22 cellular contexts compared by ENCODE assay signal in genomic region chr19:47309038-47309437, GRCh38. TPM values are rescaled to one million over a fixed set of nuclear protein-coding genes. Genes with fewer than 3 reads are reported as not detected.
DNase-seq lines count a peak whose midpoint lies in the region; ATAC-seq and TF ChIP-seq lines count a peak whose summit lies in the region.
"Had no signal": no experiment of that assay in that cellular context is flagged by ENCODE, and none has a peak within 500 bp of the region (broad histone marks: within the 10 kb centered on the region; RNA-seq: fewer than 3 reads in every experiment).

No MANE protein-coding gene starts in this region.

- H3K36me3 ChIP-seq in A673 (ENCODE audit: insufficient read depth, low read length, poor library complexity, severe bottlenecking): no peaks in the 10 kb centered on the region
- no peaks in the 10 kb centered on the region for H3K36me3 ChIP-seq in ascending aorta
- H3K36me3 ChIP-seq: gastrocnemius medialis, vagina had no signal

- POLR2A ChIA-PET in A673 (lab: Charles Lee; ENCODE audit: low non-redundant PET): no interaction called here

- H3K27ac ChIP-seq in A673 (ENCODE audit: low read depth, low read length, poor library complexity, severe bottlenecking): no peak overlapping the region
- peak overlapping the region; percentile 1 to 49 for H3K27ac ChIP-seq in ascending aorta
- H3K27ac ChIP-seq: gastrocnemius medialis, vagina had no signal

- BruUV-seq in A673 (replicated peaks; lab: Mats Ljungman, UMichigan): no TSS peak

- no peaks in the 10 kb centered on the region for H3K9me3 ChIP-seq in A673 (ENCODE audit: low read depth, low read length, poor library complexity, severe bottlenecking)
- no peaks in the 10 kb centered on the region for H3K9me3 ChIP-seq in ascending aorta
- H3K9me3 ChIP-seq: gastrocnemius medialis, vagina had no signal

- intact Hi-C loops in A673 (cut with micrococcal nuclease; ENCODE audit: unreplicated experiment) (no loop called here), ascending aorta (cut with DNase I) (no loop called here)

- peak; percentile 37 for DNase-seq in A673 (ENCODE audit: low spot score)
- peak; percentile 62 for DNase-seq in ELF-1 (ENCODE audit: low read depth, low spot score)
- DNase-seq in ascending aorta (ENCODE audit: low spot score in 2 of 2): peak in 1 of 2 donors; percentile 74
- peak; percentile 21 for DNase-seq in myocyte (ENCODE audit: low read depth)
- DNase-seq in ecto neural progenitor cell (ENCODE audit: low spot score): no peak
- DNase-seq in T-helper 2 cell: no peak
- DNase-seq in GM13976 (ENCODE audit: low spot score): no peak
- DNase-seq: activated CD8-positive, alpha-beta T cell treated with anti-CD3 and anti-CD28 coated beads for 36 hours; activated naive CD4-positive, alpha-beta T cell treated with anti-CD3 and anti-CD28 coated beads, Interleukin-2, amount 10 ng/mL, durations not matched to agents 7 days and 5 days; activated T-cell treated with anti-CD3 and anti-CD28 coated beads, Interleukin-2, amount 50 U/mL, for 1 hour; EL; KG1; NCI-H1417; NCI-H2171; NCI-H748 treated with DMSO at 0.1 percent for 48 hours; PC-3; posterior cingulate gyrus had no signal

- in situ Hi-C loops in GM13976 (cut with MboI; ENCODE audit: low sequenced_read_pairs, unreplicated experiment): no loop called here

- ATAC-seq in HG02610 (IDR thresholded peaks at IDR 0.05; ENCODE audit: unreplicated experiment): no peak
- ATAC-seq: activated CD8-positive, alpha-beta T cell treated with anti-CD3 and anti-CD28 coated beads for 36 hours; gastrocnemius medialis; PC-3; WTC11 had no signal

- TF ChIP-seq CTCF in A673 (conservative IDR thresholded peaks at IDR 0.05; ENCODE audit: low read depth, low read length) (no peak), ascending aorta (IDR thresholded peaks at IDR 0.05) (no peak), GM13976 (IDR thresholded peaks at IDR 0.05; ENCODE audit: borderline replicate concordance, control extremely low read depth, extremely low read depth, insufficient read depth, missing control alignments) (no peak)

- H3K27me3 ChIP-seq in A673 (replicated peaks; ENCODE audit: insufficient read depth, low read depth, low read length, poor library complexity) (no peaks in the 10 kb centered on the region), ascending aorta (no peaks in the 10 kb centered on the region)
- H3K27me3 ChIP-seq: vagina had no signal

- CTCF ChIA-PET in A673 (lab: Charles Lee): no interaction called here

- no peak overlapping the region for H3K4me3 ChIP-seq in A673 (ENCODE audit: low read depth, low read length, poor library complexity, severe bottlenecking)
- H3K4me3 ChIP-seq in ascending aorta: no peak overlapping the region
- H3K4me3 ChIP-seq: vagina had no signal

- H3K4me1 ChIP-seq in A673 (ENCODE audit: insufficient read depth, low read length, poor library complexity, severe bottlenecking) (no peaks in the 10 kb centered on the region), ascending aorta (peaks cover 3 to 19% of the 10 kb centered on the region in 2 donors)
- H3K4me1 ChIP-seq: vagina had no signal

RNA-seq across cellular contexts. Expression of gene C5AR1, which starts 0.6 kb away (rescaled TPM):
- total RNA-seq in A673 (2021) (0.92 and 1.2 TPM in 2 replicates), ascending aorta (9.3 TPM), myocyte (not detected in 2 replicates)
- polyA plus RNA-seq in myocyte (2012): 0.78 TPM
- total RNA-seq: PC-3 had no signal

RNA-seq across cellular contexts. Expression of gene C5AR2, which starts 22.9 kb away (rescaled TPM):
- total RNA-seq in A673 (2021) (0.04 TPM in 1 of 2 replicates, not detected in the other), ascending aorta (18.3 TPM), myocyte (not detected in 2 replicates)
- polyA plus RNA-seq in myocyte (2012): 0.03 TPM
- total RNA-seq: PC-3 had no signal
- polyA plus RNA-seq: AG04450 had no signal

RNA-seq across cellular contexts. Expression of gene INAFM1, which starts 34.4 kb away (rescaled TPM):
- total RNA-seq in A673 (2021) (13.8 and 15.9 TPM in 2 replicates), ascending aorta (33.7 TPM), myocyte (1.8 and 1.9 TPM in 2 replicates)
- 9.3 TPM for polyA plus RNA-seq in myocyte (2012)

RNA-seq across cellular contexts. Expression of gene DHX34, which starts 40.1 kb away (rescaled TPM):
- total RNA-seq in A673 (2021): 24.5 and 29.6 TPM in 2 replicates
- 8.0 TPM for total RNA-seq in ascending aorta
- total RNA-seq in myocyte: 9.9 and 14.4 TPM in 2 replicates
- polyA plus RNA-seq in myocyte (2012): 9.7 TPM

RNA-seq across cellular contexts. Expression of gene CCDC9, which starts 52.7 kb away (rescaled TPM):
- total RNA-seq in A673 (2021) (36.4 and 39.7 TPM in 2 replicates), ascending aorta (45.3 TPM), myocyte (5.9 and 6.9 TPM in 2 replicates)
- 24.9 TPM for polyA plus RNA-seq in myocyte (2012)

Comparison
In these comparisons a context has a peak if more than half of its experiments do, and no peak if none do; other contexts are left out.
1. DNase-seq: peak in A673 (single experiment), ELF-1 (single experiment) and myocyte (single experiment); none in ecto neural progenitor cell (single experiment), T-helper 2 cell (0 of 5) and GM13976 (single experiment).
2. RNA of gene C5AR2, which starts 22.9 kb away (total RNA-seq): 18.3 TPM in ascending aorta (single experiment); 0.04 TPM in A673 and not detected in myocyte; every median in the first group is over 10 times any median in the second.